ENCODE assay signal across 35 cellular contexts in the genomic region with DNA sequence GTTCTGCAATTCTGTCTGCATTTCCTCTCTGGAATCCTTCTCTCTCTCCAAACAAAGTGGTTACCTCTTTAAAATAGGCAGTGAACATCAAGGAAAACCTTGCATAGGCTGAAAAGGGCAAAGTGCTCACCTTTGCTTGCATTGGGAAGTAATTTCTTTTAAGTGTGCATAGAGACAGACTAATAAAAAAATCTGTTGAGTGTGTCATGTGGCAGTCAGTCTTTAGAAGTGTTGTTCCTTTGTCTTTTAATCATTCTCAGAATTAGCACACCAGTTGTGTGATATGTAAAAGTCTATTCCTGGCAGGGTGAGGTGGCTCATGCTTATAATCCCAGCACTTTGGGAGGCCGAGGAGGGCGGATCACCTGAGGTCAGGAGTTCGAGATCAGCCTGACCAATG.
"Had no signal": no experiment of that assay in that cellular context is flagged by ENCODE, and none has a peak within 500 bp of the region (broad histone marks: within the 10 kb centered on the region; RNA-seq: fewer than 3 reads in every experiment).

No MANE protein-coding gene starts in this region.

- H3K4me3 Mint-ChIP-seq: activated CD4-positive, alpha-beta memory T cell treated with anti-CD3 and anti-CD28 coated beads for 36 hours; activated CD4-positive, alpha-beta T cell treated with anti-CD3 and anti-CD28 coated beads, Interleukin-2, amount 10 ng/mL, durations not matched to agents 24 days and 14 days; activated CD8-positive, alpha-beta T cell treated with anti-CD3 and anti-CD28 coated beads for 36 hours; activated naive CD4-positive, alpha-beta T cell treated with anti-CD3 and anti-CD28 coated beads for 36 hours; activated naive CD8-positive, alpha-beta T cell treated with anti-CD3 and anti-CD28 coated beads for 36 hours; activated T-cell treated with anti-CD3 and anti-CD28 coated beads, Interleukin-2, amount 50 U/mL, for 4 hours; activated T-cell treated with anti-CD3 and anti-CD28 coated beads, Interleukin-2, amount 50 U/mL, for 72 hours; activated T-helper 1 cell treated with anti-CD3 and anti-CD28 coated beads, Interleukin-12 subunit alpha, Interleukin-12 subunit beta, Interleukin-2, Interleukin-4 antibody, amounts not matched to agents 30 ng/mL and 10 ng/mL and 1 ng/mL, durations not matched to agents 14 hours and 24 hours and 36 hours; activated T-helper 17 cell treated with anti-CD3 and anti-CD28 coated beads, Interleukin-2, amount 50 U/mL, for 72 hours; central memory CD8-positive, alpha-beta T cell; T-cell; T-helper 17 cell had no signal

- H3K4me3 ChIP-seq: adrenal gland, body of pancreas, breast epithelium had no signal

- H3K27me3 Mint-ChIP-seq: activated CD4-positive, alpha-beta memory T cell treated with anti-CD3 and anti-CD28 coated beads for 36 hours; activated CD4-positive, alpha-beta T cell treated with anti-CD3 and anti-CD28 coated beads, Interleukin-2, amount 10 ng/mL, durations not matched to agents 24 days and 14 days; activated CD8-positive, alpha-beta T cell treated with anti-CD3 and anti-CD28 coated beads for 36 hours; activated naive CD8-positive, alpha-beta T cell treated with anti-CD3 and anti-CD28 coated beads for 36 hours; central memory CD8-positive, alpha-beta T cell; T-helper 17 cell had no signal

- H3K4me1 Mint-ChIP-seq: activated CD4-positive, alpha-beta T cell treated with anti-CD3 and anti-CD28 coated beads, Interleukin-2, amount 10 ng/mL, durations not matched to agents 24 days and 14 days; activated naive CD8-positive, alpha-beta T cell treated with anti-CD3 and anti-CD28 coated beads for 36 hours; activated T-helper 17 cell treated with anti-CD3 and anti-CD28 coated beads, Interleukin-2, amount 50 U/mL, for 72 hours; central memory CD8-positive, alpha-beta T cell; T-cell; T-helper 17 cell had no signal

- ATAC-seq: activated CD4-positive, CD25-positive, alpha-beta regulatory T cell treated with anti-CD3 and anti-CD28 coated beads, Interleukin-2, amount 50 U/mL, for 24 hours; activated CD8-positive, alpha-beta T cell treated with anti-CD3 and anti-CD28 coated beads for 36 hours; activated naive CD4-positive, alpha-beta T cell treated with anti-CD3 and anti-CD28 coated beads, Interleukin-2, amount 50 U/mL, for 72 hours; activated T-cell treated with anti-CD3 and anti-CD28 coated beads, Interleukin-2, amount 50 U/mL, for 4 hours; activated T-cell treated with anti-CD3 and anti-CD28 coated beads, Interleukin-2, amount 50 U/mL, for 72 hours; activated T-helper 17 cell treated with anti-CD3 and anti-CD28 coated beads, Interleukin-2, amount 50 U/mL, for 72 hours; body of pancreas; T-cell; T-helper 17 cell had no signal

- H3K9me3 ChIP-seq: adrenal gland, body of pancreas, breast epithelium had no signal

- H3K27ac ChIP-seq: adrenal gland, body of pancreas, brain microvascular endothelial cell, breast epithelium, VCaP had no signal

- H3K9me3 Mint-ChIP-seq: activated CD4-positive, alpha-beta memory T cell treated with anti-CD3 and anti-CD28 coated beads for 36 hours; activated CD4-positive, alpha-beta T cell treated with anti-CD3 and anti-CD28 coated beads, Interleukin-2, amount 10 ng/mL, durations not matched to agents 24 days and 14 days; activated CD8-positive, alpha-beta T cell treated with anti-CD3 and anti-CD28 coated beads for 36 hours; activated naive CD4-positive, alpha-beta T cell treated with anti-CD3 and anti-CD28 coated beads for 36 hours; activated naive CD8-positive, alpha-beta T cell treated with anti-CD3 and anti-CD28 coated beads for 36 hours; activated T-cell treated with anti-CD3 and anti-CD28 coated beads, Interleukin-2, amount 50 U/mL, for 4 hours; activated T-helper 1 cell treated with anti-CD3 and anti-CD28 coated beads, Interleukin-12 subunit alpha, Interleukin-12 subunit beta, Interleukin-2, Interleukin-4 antibody, amounts not matched to agents 30 ng/mL and 10 ng/mL and 1 ng/mL, durations not matched to agents 14 hours and 24 hours and 36 hours had no signal

- H3K36me3 ChIP-seq: adrenal gland, breast epithelium had no signal

- DNase-seq: activated CD4-positive, alpha-beta memory T cell treated with anti-CD3 and anti-CD28 coated beads for 36 hours; activated CD4-positive, alpha-beta T cell treated with anti-CD3 and anti-CD28 coated beads for 1 hour; activated CD4-positive, alpha-beta T cell treated with anti-CD3 and anti-CD28 coated beads for 4 hours; activated CD4-positive, alpha-beta T cell treated with anti-CD3 and anti-CD28 coated beads, Interleukin-2, amount 10 ng/mL, durations not matched to agents 24 days and 14 days; activated CD4-positive, alpha-beta T cell treated with anti-CD3 and anti-CD28 coated beads, Interleukin-2, amount 50 U/mL, for 1 hour; activated CD4-positive, alpha-beta T cell treated with anti-CD3 and anti-CD28 coated beads, Interleukin-2, amount 50 U/mL, for 4 hours; activated CD4-positive, CD25-positive, alpha-beta regulatory T cell; activated CD8-positive, alpha-beta memory T cell treated with anti-CD3 and anti-CD28 coated beads, Interleukin-2, amount 50 U/mL, for 4 hours; activated CD8-positive, alpha-beta T cell treated with anti-CD3 and anti-CD28 coated beads for 36 hours; activated effector memory CD4-positive, alpha-beta T cell treated with anti-CD3 and anti-CD28 coated beads, Interleukin-2, amount 50 U/mL, for 16 hours; activated gamma-delta T cell treated with Interleukin-2 at 50 U/mL for 16 hours; activated naive CD4-positive, alpha-beta T cell; activated naive CD4-positive, alpha-beta T cell treated with anti-CD3 and anti-CD28 coated beads for 36 hours; activated naive CD4-positive, alpha-beta T cell treated with anti-CD3 and anti-CD28 coated beads, Interleukin-2, amount 50 U/mL, for 16 hours; activated naive CD8-positive, alpha-beta T cell treated with anti-CD3 and anti-CD28 coated beads for 36 hours; activated T-cell treated with anti-CD3 and anti-CD28 coated beads for 4 hours; activated T-cell treated with anti-CD3 and anti-CD28 coated beads, Interleukin-2, amount 50 U/mL, for 1 hour; activated T-cell treated with anti-CD3 and anti-CD28 coated beads, Interleukin-2, amount 50 U/mL, for 4 hours; activated T-cell treated with anti-CD3 and anti-CD28 coated beads, Interleukin-2, amount 50 U/mL, for 72 hours; adrenal gland; amniotic stem cell; aorta; body of pancreas; brain microvascular endothelial cell; caudate nucleus; cerebellar nuclear complex; T-cell; T-helper 17 cell had no signal

- H3K36me3 Mint-ChIP-seq: activated CD4-positive, alpha-beta memory T cell treated with anti-CD3 and anti-CD28 coated beads for 36 hours; activated naive CD8-positive, alpha-beta T cell treated with anti-CD3 and anti-CD28 coated beads for 36 hours; T-cell had no signal

- H3K4me1 ChIP-seq: adrenal gland, body of pancreas, breast epithelium had no signal

- H3K27ac Mint-ChIP-seq: activated CD4-positive, alpha-beta memory T cell treated with anti-CD3 and anti-CD28 coated beads for 36 hours; activated CD4-positive, alpha-beta T cell treated with anti-CD3 and anti-CD28 coated beads, Interleukin-2, amount 10 ng/mL, durations not matched to agents 24 days and 14 days; activated CD8-positive, alpha-beta T cell treated with anti-CD3 and anti-CD28 coated beads for 36 hours; activated naive CD4-positive, alpha-beta T cell treated with anti-CD3 and anti-CD28 coated beads for 36 hours; activated naive CD4-positive, alpha-beta T cell treated with anti-CD3 and anti-CD28 coated beads, Interleukin-2, amount 50 U/mL, for 72 hours; activated naive CD8-positive, alpha-beta T cell treated with anti-CD3 and anti-CD28 coated beads for 36 hours; activated T-cell treated with anti-CD3 and anti-CD28 coated beads, Interleukin-2, amount 50 U/mL, for 72 hours; activated T-helper 1 cell treated with anti-CD3 and anti-CD28 coated beads, Interleukin-12 subunit alpha, Interleukin-12 subunit beta, Interleukin-2, Interleukin-4 antibody, amounts not matched to agents 30 ng/mL and 10 ng/mL and 1 ng/mL, durations not matched to agents 14 hours and 24 hours and 36 hours; activated T-helper 17 cell treated with anti-CD3 and anti-CD28 coated beads, Interleukin-2, amount 50 U/mL, for 72 hours; T-cell; T-helper 17 cell had no signal

- H3K27me3 ChIP-seq: adrenal gland, body of pancreas, brain microvascular endothelial cell, breast epithelium had no signal
